8 cellular contexts compared by ENCODE assay signal in the genomic region with DNA sequence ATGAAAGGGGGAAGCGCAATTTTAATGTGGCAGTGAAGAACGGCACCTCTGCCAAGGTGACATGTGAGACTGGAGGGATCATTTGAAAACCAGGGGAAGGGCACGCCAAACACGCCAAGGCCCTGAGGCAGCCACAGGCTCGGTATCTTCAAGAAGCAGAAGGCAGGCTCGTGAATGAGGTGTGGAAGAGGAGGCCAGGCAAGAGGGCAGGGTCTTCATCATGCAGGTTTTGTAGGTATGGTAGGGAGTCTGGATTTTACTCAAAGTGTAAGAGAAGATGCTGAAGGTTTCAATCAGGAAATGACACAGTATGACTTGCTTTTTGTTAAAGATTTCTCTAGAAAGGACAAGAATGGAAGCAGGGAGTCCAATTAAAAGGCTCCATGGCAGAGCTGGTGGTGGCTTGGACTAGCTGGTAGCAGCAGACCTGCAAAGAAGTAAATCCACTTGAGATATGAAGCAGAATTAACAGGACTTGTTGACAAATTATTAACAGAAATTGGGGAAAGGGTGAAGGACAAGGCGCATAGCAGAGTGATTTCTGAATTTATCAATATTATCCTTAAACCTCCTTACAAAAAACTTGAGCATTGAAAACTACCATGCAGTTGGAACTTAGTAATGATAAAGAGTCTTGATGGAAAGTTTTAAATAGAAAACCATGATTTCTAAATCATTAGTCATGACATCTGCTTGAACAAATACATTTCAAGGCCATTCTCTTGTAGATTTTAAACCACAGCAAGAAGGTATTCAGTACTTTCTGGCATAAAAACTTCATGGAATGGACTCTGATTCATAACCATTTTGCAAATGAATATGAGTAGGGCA.
DNase-seq lines count a peak whose midpoint lies in the region; ATAC-seq lines count a peak whose summit lies in the region.

No MANE protein-coding gene starts in this region.

- peak overlapping the region; percentile 71 for H3K4me3 Mint-ChIP-seq in activated naive CD8-positive, alpha-beta T cell
- H3K4me3 Mint-ChIP-seq in naive thymus-derived CD8-positive, alpha-beta T cell: peak overlapping the region; percentile 27 to 83 (median 57)

- DNase-seq in naive thymus-derived CD8-positive, alpha-beta T cell: no peak
- DNase-seq in NCI-H187 (lab: John Stamatoyannopoulos, UW) (no peak), DMS153 treated with DMSO at 0.1 percent for 48 hours (lab: John Stamatoyannopoulos, UW; ENCODE audit: unreplicated experiment) (no peak)

- peaks cover 37% of the 10 kb centered on the region for H3K36me3 Mint-ChIP-seq in activated naive CD8-positive, alpha-beta T cell
- peaks cover 8 to 27% (median 10%) of the 10 kb centered on the region in 3 donors for H3K36me3 Mint-ChIP-seq in naive thymus-derived CD8-positive, alpha-beta T cell

- peaks cover 68% of the 10 kb centered on the region for H3K4me1 Mint-ChIP-seq in activated naive CD8-positive, alpha-beta T cell (ENCODE audit: low read depth)
- H3K4me1 Mint-ChIP-seq in naive thymus-derived CD8-positive, alpha-beta T cell: peaks cover 35 to 57% (median 54%) of the 10 kb centered on the region in 4 donors

- H3K27ac Mint-ChIP-seq in activated naive CD8-positive, alpha-beta T cell: peak overlapping the region; percentile 98
- H3K27ac Mint-ChIP-seq in naive thymus-derived CD8-positive, alpha-beta T cell: peak overlapping the region; percentile 37 to 94 (median 86)

- peak; percentile 75 for ATAC-seq in GM18519 (IDR thresholded peaks at IDR 0.05; ENCODE audit: low FRiP score, unreplicated experiment)
- ATAC-seq in HG03280 (IDR thresholded peaks at IDR 0.05; ENCODE audit: unreplicated experiment): peak; percentile 57
- ATAC-seq in naive thymus-derived CD8-positive, alpha-beta T cell: peak; percentile 30 to 45
- no peak for ATAC-seq in HG02759 (IDR thresholded peaks at IDR 0.05; ENCODE audit: unreplicated experiment)
- no peak for ATAC-seq in HG03135 (IDR thresholded peaks at IDR 0.05; ENCODE audit: unreplicated experiment)

- no peaks in the 10 kb centered on the region for H3K9me3 Mint-ChIP-seq in activated naive CD8-positive, alpha-beta T cell (ENCODE audit: low read depth)
- peaks cover 0 to 10% (median 0%) of the 10 kb centered on the region in 9 donors for H3K9me3 Mint-ChIP-seq in naive thymus-derived CD8-positive, alpha-beta T cell

- POLR2A ChIA-PET in naive thymus-derived CD8-positive, alpha-beta T cell (lab: Charles Lee): interaction anchor here (0.6 to 2.5 kb wide), 2 partner anchors 9 to 10 kb away, joined by 3 to 16 read pairs; no protein-coding TSS in a partner anchor

- H3K27me3 Mint-ChIP-seq in activated naive CD8-positive, alpha-beta T cell: no peaks in the 10 kb centered on the region
- no peaks in the 10 kb centered on the region for H3K27me3 Mint-ChIP-seq in naive thymus-derived CD8-positive, alpha-beta T cell

Comparison
In these comparisons a context has a peak if more than half of its experiments do, and no peak if none do; other contexts are left out.
1. ATAC-seq: peak in GM18519 (single experiment), HG03280 (single experiment) and naive thymus-derived CD8-positive, alpha-beta T cell (2 of 2); none in HG02759 (single experiment) and HG03135 (single experiment).